In the genomic region with DNA sequence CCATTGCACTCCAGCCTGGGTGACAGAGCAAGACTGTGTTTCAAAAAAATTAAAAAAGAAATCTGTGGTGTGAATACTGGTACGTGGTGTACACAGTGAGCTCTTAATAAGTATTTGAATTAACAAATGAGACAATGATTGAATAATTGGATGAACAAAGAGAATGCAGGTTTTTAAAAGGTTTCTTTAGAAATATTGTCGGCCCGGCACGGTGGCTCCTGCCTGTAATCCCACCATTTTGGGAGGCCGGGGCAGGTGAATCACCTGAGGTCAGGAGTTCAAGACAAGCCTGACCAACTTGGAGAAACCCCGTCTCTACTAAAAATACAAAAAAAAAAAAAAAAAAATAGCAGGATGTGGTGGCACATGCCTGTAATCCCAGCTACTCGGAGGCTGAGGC, we compare ENCODE assay signal across 1 cellular context.
TF ChIP-seq lines count a peak whose summit lies in the region.

No MANE protein-coding gene starts in this region.

TF ChIP-seq in A549, 52 proteins besides CTCF, POLR2A, EP300 and RAD21 (continued from another document):
- TF ChIP-seq, protein P1, sequence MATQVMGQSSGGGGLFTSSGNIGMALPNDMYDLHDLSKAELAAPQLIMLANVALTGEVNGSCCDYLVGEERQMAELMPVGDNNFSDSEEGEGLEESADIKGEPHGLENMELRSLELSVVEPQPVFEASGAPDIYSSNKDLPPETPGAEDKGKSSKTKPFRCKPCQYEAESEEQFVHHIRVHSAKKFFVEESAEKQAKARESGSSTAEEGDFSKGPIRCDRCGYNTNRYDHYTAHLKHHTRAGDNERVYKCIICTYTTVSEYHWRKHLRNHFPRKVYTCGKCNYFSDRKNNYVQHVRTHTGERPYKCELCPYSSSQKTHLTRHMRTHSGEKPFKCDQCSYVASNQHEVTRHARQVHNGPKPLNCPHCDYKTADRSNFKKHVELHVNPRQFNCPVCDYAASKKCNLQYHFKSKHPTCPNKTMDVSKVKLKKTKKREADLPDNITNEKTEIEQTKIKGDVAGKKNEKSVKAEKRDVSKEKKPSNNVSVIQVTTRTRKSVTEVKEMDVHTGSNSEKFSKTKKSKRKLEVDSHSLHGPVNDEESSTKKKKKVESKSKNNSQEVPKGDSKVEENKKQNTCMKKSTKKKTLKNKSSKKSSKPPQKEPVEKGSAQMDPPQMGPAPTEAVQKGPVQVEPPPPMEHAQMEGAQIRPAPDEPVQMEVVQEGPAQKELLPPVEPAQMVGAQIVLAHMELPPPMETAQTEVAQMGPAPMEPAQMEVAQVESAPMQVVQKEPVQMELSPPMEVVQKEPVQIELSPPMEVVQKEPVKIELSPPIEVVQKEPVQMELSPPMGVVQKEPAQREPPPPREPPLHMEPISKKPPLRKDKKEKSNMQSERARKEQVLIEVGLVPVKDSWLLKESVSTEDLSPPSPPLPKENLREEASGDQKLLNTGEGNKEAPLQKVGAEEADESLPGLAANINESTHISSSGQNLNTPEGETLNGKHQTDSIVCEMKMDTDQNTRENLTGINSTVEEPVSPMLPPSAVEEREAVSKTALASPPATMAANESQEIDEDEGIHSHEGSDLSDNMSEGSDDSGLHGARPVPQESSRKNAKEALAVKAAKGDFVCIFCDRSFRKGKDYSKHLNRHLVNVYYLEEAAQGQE (IDR thresholded peaks at IDR 0.05), result no peak
- TF ChIP-seq HEYL (CRISPR knock-in tag; IDR thresholded peaks at IDR 0.05) (no peak), CEBPB (IDR thresholded peaks at IDR 0.05) (no peak), MAFK (IDR thresholded peaks at IDR 0.05; ENCODE audit: partially characterized antibody) (no peak)
